Comparison of ENCODE assay signal across 8 cellular contexts in the genomic region with DNA sequence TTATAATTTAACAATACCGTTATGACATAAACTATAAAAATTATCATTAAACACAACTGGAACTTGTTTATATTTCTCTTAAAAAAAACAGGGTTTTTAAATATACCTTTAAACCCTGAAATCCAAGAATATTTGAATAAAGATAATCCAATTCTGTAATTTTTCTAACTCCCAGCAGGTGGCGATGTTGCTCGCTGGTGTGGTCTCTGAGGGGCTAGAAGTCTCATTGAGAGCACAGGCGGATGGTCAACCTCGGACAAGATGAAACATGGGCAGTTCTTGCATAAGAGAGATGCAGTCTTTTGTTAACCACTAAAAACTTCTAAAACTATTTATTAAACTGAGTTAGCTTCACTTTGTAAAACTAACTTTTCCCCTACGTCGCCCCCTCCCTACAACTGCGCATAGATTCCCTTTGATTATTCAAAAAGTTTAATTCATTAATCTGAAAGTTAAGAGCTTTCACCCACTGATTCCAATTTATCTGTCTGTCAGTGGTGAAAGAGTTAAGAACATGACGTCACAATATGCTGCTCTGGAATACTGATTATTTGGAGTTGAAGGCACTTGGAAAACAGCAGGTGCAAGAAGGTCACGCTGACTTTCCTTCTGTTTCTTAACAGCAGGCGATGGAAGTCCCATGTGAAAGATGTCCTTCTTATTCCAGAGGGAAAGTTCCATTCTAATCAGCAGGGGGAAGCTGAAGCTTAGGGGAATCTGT. TPM values are rescaled to one million over a fixed set of nuclear protein-coding genes. Genes with fewer than 3 reads are reported as not detected.
DNase-seq lines count a peak whose midpoint lies in the region; TF ChIP-seq lines count a peak whose summit lies in the region.

No MANE protein-coding gene starts in this region.

- no peak overlapping the region for H3K27ac Mint-ChIP-seq in MCF 10A (ENCODE audit: low read depth, unreplicated experiment)

- H3K36me3 Mint-ChIP-seq in MCF 10A (ENCODE audit: insufficient read depth, unreplicated experiment), result no peaks in the 10 kb centered on the region

- H3K4me3 ChIP-seq in HUES64 (ENCODE audit: low read length) (peak overlapping the region; percentile 23; the same call in 1 of the 2 replicates), SJCRH30 (no peak overlapping the region), iPS-18a (ENCODE audit: low read length) (peak overlapping the region; percentile 45), spleen (no peak overlapping the region)

- H3K36me3 ChIP-seq in HUES64 (ENCODE audit: insufficient read depth, low read length), result no peaks in the 10 kb centered on the region
- no peaks in the 10 kb centered on the region for H3K36me3 ChIP-seq in SJCRH30
- no peaks in the 10 kb centered on the region for H3K36me3 ChIP-seq in iPS-18a (ENCODE audit: control insufficient read depth, low read depth, low read length)
- H3K36me3 ChIP-seq in spleen, result no peaks in the 10 kb centered on the region

- peaks cover 24% of the 10 kb centered on the region for H3K4me1 ChIP-seq in HUES64 (ENCODE audit: insufficient read depth, low read length)
- 0 out of 2 replicates have a peak, but pooled peaks cover 5% of the 10 kb centered on the region for H3K4me1 ChIP-seq in SJCRH30
- H3K4me1 ChIP-seq in iPS-18a (ENCODE audit: control insufficient read depth, low read depth, low read length), result peaks cover 35% of the 10 kb centered on the region
- H3K4me1 ChIP-seq in spleen, result peaks cover 0 to 10% (median 0%) of the 10 kb centered on the region in 6 donors

- 27% methylated on average over 10 of the region's 11 CpGs for WGBS in HUES64
- 46 to 55% (median 51%) methylated on average over 11 of the region's 11 CpGs for WGBS in spleen, 5 donors

- H3K9me3 ChIP-seq in HUES64 (ENCODE audit: insufficient read depth, low read depth, low read length) (peaks cover 18% of the 10 kb centered on the region; the same call in 1 of the 2 replicates), SJCRH30 (replicated peaks) (no peaks in the 10 kb centered on the region), iPS-18a (ENCODE audit: control insufficient read depth, low read depth, low read length) (peaks cover 8% of the 10 kb centered on the region), spleen (peaks cover 0 to 11% (median 0%) of the 10 kb centered on the region in 8 donors)

- CTCF ChIA-PET in MCF 10A (lab: Yijun Ruan, JAX), result interaction anchor here (0.6 to 5.1 kb wide), 31 partner anchors 9 to 531 kb away, joined by 3 to 77 read pairs (median 4); partner anchors contain the start of gene SPP1

- intact Hi-C loops in MCF 10A (cut with micrococcal nuclease), result loop anchor here (1.0 to 10.0 kb wide), 7 partner anchors 135 to 533 kb away; no protein-coding TSS in a partner anchor
- intact Hi-C loops in spleen (cut with DNase I; ENCODE audit: low total_unique reads), result loop anchor here (5.0 kb wide), 2 partner anchors 168 to 533 kb away; no protein-coding TSS in a partner anchor

- peak; percentile 76 for TF ChIP-seq CTCF in MCF 10A (IDR thresholded peaks at IDR 0.05; ENCODE audit: unreplicated experiment)
- TF ChIP-seq CTCF in spleen (IDR thresholded peaks at IDR 0.05 in 8 of 11, conservative IDR thresholded peaks at IDR 0.05 in 3 of 11), result peak; percentile 22 to 65 (median 62)

- H3K4me3 Mint-ChIP-seq in MCF 10A (ENCODE audit: unreplicated experiment), result no peak overlapping the region

- TF ChIP-seq POLR2A in spleen (IDR thresholded peaks at IDR 0.05), result no peak

- H3K9ac ChIP-seq in HUES64 (ENCODE audit: low read depth, low read length) (peak overlapping the region; percentile 38; the same call in 1 of the 2 replicates), iPS-18a (ENCODE audit: low read length) (peak overlapping the region; percentile 54)

- H3K27me3 ChIP-seq in HUES64 (ENCODE audit: insufficient read depth, low read length) (no peaks in the 10 kb centered on the region), SJCRH30 (no peaks in the 10 kb centered on the region), iPS-18a (ENCODE audit: control insufficient read depth, insufficient read depth, low read length) (no peaks in the 10 kb centered on the region), spleen (replicated peaks in 1 of 7) (no peaks in the 10 kb centered on the region)

- H3K27me3 Mint-ChIP-seq in MCF 10A (ENCODE audit: insufficient read depth, unreplicated experiment), result no peaks in the 10 kb centered on the region

- H3K9me3 Mint-ChIP-seq in MCF 10A (ENCODE audit: unreplicated experiment), result peaks cover 7% of the 10 kb centered on the region

- no peaks in the 10 kb centered on the region for H3K4me1 Mint-ChIP-seq in MCF 10A (ENCODE audit: insufficient read depth, unreplicated experiment)

- peak overlapping the region; percentile 89; the same call in 1 of the 2 replicates for H3K27ac ChIP-seq in HUES64 (ENCODE audit: low read depth, low read length)
- no peak overlapping the region for H3K27ac ChIP-seq in SJCRH30
- H3K27ac ChIP-seq in iPS-18a (ENCODE audit: low read length), result peak overlapping the region; percentile 84
- no peak overlapping the region for H3K27ac ChIP-seq in spleen

- no TSS peak for BruUV-seq in MCF 10A (replicated peaks; lab: Mats Ljungman, UMichigan)

- peak; percentile 71 for DNase-seq in EH (ENCODE audit: low read depth)
- peak; percentile 63 to 89 for DNase-seq in SJCRH30
- DNase-seq in MCF 10A (ENCODE audit: unreplicated experiment), result peak; percentile 65
- no peak for DNase-seq in spleen
- no peak for DNase-seq in NCI-H226
- no peak for DNase-seq in NCI-H774 (lab: John Stamatoyannopoulos, UW)

- POLR2A ChIA-PET in MCF 10A (lab: Yijun Ruan, JAX), result interaction anchor here (0.9 kb wide), 1 partner anchor 159 kb away, joined by 3 read pairs; no protein-coding TSS in a partner anchor

RNA-seq across cellular contexts. Expression of gene DMP1, which starts 29.5 kb away (rescaled TPM):
- polyA plus RNA-seq in HUES64 (2013, experiment 1 of 2), result 0.10 TPM
- polyA plus RNA-seq in HUES64 (2013, experiment 2 of 2), result not detected
- total RNA-seq in SJCRH30 (2014; rRNA removed; shearing (Covaris generic)), result 0.25 and 0.36 TPM in 2 replicates
- total RNA-seq in MCF 10A (2022), result not detected in 2 replicates
- total RNA-seq in spleen, result not detected
- under 1 TPM in 1 of 3 donors, not detected in 2; 0.02 TPM for polyA plus RNA-seq in spleen

Comparison
In these comparisons a context has a peak if more than half of its experiments do, and no peak if none do; other contexts are left out.
1. DNase-seq: peak in EH (single experiment), SJCRH30 (2 of 2) and MCF 10A (single experiment); none in spleen (single experiment), NCI-H226 (single experiment) and NCI-H774 (single experiment).
2. H3K27ac ChIP-seq: peak in HUES64 (single experiment) and iPS-18a (single experiment); none in SJCRH30 (single experiment) and spleen (0 of 8).
3. H3K4me3 ChIP-seq: peak in HUES64 (single experiment) and iPS-18a (single experiment); none in SJCRH30 (single experiment) and spleen (0 of 8).